Comparison of ENCODE assay signal across 10 cellular contexts in the genomic region with DNA sequence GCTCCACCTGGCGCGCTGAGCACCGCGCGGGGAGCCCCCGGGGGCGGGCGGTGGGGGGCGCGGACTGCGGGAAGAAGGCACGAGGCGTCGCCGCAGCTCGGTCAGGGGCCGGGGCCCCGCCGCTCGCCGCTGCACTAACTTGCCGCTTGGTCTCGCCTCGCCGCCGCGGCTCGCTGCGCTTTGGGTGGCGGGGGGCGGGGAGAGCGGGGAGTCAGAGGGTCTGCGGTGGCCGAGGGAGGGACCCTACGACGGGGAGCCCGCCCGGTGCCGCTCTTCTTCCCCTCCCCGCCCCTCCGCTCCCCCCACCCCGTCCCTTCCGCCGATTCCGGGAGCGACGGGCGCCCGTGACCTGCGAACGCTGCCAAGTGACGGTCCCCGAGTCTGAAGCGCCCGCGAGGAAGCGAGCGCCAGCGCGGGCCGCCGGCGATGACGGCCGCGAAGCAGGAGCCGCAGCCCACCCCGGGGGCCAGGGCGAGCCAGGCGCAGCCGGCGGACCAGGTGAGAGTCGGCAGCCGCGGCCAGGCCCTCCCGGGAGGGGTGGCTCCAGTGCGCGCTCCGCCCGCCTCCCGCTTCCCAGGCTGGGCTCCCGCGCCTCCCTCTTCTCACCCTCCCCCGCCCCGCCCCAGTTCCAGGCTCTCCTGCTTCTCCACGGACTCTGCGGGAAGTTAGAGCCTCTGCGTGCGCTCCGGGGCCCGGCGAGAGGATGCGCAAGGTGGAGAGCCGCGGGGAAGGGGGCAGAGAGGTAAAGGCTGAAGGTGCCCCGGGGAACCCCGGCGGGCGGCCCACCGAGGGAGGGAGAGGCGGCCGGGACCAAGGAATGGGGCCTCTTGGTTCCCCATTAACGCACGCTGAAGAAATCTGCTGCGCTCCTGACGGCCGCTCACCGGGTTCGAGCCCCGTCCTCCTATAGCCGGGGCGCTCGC.
DNase-seq lines count a peak whose midpoint lies in the region; ATAC-seq and TF ChIP-seq lines count a peak whose summit lies in the region.
"Had no signal": no experiment of that assay in that cellular context is flagged by ENCODE, and none has a peak within 500 bp of the region (broad histone marks: within the 10 kb centered on the region; RNA-seq: fewer than 3 reads in every experiment).

No MANE protein-coding gene starts in this region.

- H3K9me2 ChIP-seq in hepatocyte (replicated peaks; ENCODE audit: insufficient read depth) = no peaks in the 10 kb centered on the region

- peak overlapping the region; percentile 86 for H3K4me3 Mint-ChIP-seq in progenitor cell of endocrine pancreas (ENCODE audit: low read depth)

- H3K27me3 Mint-ChIP-seq in progenitor cell of endocrine pancreas = peaks cover 15% of the 10 kb centered on the region

- DNase-seq in GM20000 (ENCODE audit: low spot score) (peak; percentile 9), NCI-H460 (ENCODE audit: extremely low read depth, low read depth) (peak; percentile 76), hepatocyte (ENCODE audit: low spot score) (peak; percentile 80), progenitor cell of endocrine pancreas (ENCODE audit: low spot score, unreplicated experiment) (peak; percentile 49), SHP77 (lab: John Stamatoyannopoulos, UW) (no peak), amniotic stem cell (lab: John Stamatoyannopoulos, UW) (no peak)
- DNase-seq: SJCRH30; stimulated activated naive CD4-positive, alpha-beta T cell treated with Interleukin-2 at 50 U/mL for 16 hours had no signal

- H3K36me3 Mint-ChIP-seq in progenitor cell of endocrine pancreas (ENCODE audit: insufficient read depth) = no peaks in the 10 kb centered on the region

- H2AFZ ChIP-seq in hepatocyte = peak overlapping the region; percentile 70

- H3K36me3 ChIP-seq in hepatocyte (replicated peaks; ENCODE audit: insufficient read depth, low read depth) = no peaks in the 10 kb centered on the region
- H3K36me3 ChIP-seq: SJCRH30 had no signal

- no peak for ATAC-seq in HG03565 (IDR thresholded peaks at IDR 0.05; ENCODE audit: unreplicated experiment)
- ATAC-seq in HG02571 (IDR thresholded peaks at IDR 0.05; ENCODE audit: unreplicated experiment) = no peak

- no peaks in the 10 kb centered on the region for H3K9me3 Mint-ChIP-seq in progenitor cell of endocrine pancreas (ENCODE audit: low read depth)

- peak overlapping the region; percentile 84 for H3K4me2 ChIP-seq in hepatocyte

- H4K20me1 ChIP-seq in hepatocyte (ENCODE audit: insufficient read depth, poor library complexity, severe bottlenecking) = no peaks in the 10 kb centered on the region

- H3K4me1 ChIP-seq in hepatocyte (ENCODE audit: insufficient read depth) = no peaks in the 10 kb centered on the region

- H3K27me3 ChIP-seq in hepatocyte = peaks cover 12% of the 10 kb centered on the region
- H3K27me3 ChIP-seq: SJCRH30 had no signal

- peaks cover 8% of the 10 kb centered on the region for H3K79me2 ChIP-seq in hepatocyte

- H3K9me3 ChIP-seq in hepatocyte (ENCODE audit: low read depth) = no peaks in the 10 kb centered on the region
- H3K9me3 ChIP-seq: SJCRH30 had no signal

- H3K27ac Mint-ChIP-seq in progenitor cell of endocrine pancreas = peak overlapping the region; percentile 40

- WGBS in hepatocyte (ENCODE audit: low lambda C conversion rate, missing lambda C conversion rate) = 3% methylated on average over 29 of the region's 113 CpGs

- peaks cover 28% of the 10 kb centered on the region for H3K4me1 Mint-ChIP-seq in progenitor cell of endocrine pancreas (ENCODE audit: low read depth)

- no peak for TF ChIP-seq CTCF in GM20000 (IDR thresholded peaks at IDR 0.05; ENCODE audit: extremely low read depth, missing control alignments)
- no peak for TF ChIP-seq CTCF in hepatocyte (IDR thresholded peaks at IDR 0.05; ENCODE audit: poor library complexity)
- no peak for TF ChIP-seq CTCF in progenitor cell of endocrine pancreas (IDR thresholded peaks at IDR 0.05; ENCODE audit: unreplicated experiment)

- peak overlapping the region; percentile 41 for H3K27ac ChIP-seq in hepatocyte
- H3K27ac ChIP-seq: SJCRH30 had no signal

- peak overlapping the region; percentile 61 for H3K4me3 ChIP-seq in hepatocyte
- H3K4me3 ChIP-seq: SJCRH30 had no signal

Comparison
In these comparisons a context has a peak if more than half of its experiments do, and no peak if none do; other contexts are left out.
1. DNase-seq: peak in GM20000 (single experiment), NCI-H460 (single experiment), hepatocyte (single experiment) and progenitor cell of endocrine pancreas (single experiment); none in SHP77 (0 of 2) and amniotic stem cell (single experiment).